8 cellular contexts compared by ENCODE assay signal in the genomic region with DNA sequence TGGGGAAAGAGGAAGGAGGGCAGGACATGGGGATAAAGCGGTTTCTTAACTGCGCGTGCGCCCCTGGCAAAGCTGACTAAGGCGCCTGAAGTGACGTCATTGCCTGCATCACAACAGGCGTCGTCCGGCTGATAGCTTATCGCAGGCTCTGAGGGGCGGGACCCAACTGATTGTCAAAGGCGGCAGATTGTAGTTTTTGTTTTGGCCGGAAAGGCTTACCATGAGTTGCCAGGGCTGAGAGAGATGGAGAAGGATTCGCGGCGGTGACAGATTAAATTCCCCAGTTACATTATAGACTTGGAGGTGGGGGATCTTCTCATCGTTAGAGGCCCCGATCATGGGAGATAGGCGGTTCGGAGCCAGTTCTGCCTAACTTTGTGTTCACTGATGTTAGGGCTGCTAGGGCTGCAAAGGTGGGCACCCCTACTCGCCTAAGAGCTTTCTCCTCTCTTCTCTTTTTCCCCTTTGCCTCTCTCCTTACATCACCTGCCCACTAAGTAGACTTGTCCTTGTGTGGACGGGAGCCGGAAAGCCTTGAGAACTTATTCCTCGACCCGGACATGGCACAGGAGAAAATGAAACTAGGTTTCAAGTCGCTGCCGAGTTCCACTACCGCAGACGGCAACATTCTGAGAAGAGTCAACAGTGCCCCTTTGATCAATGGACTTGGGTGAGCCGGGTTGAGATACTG. TPM values are rescaled to one million over a fixed set of nuclear protein-coding genes. Genes with fewer than 3 reads are reported as not detected.
DNase-seq lines count a peak whose midpoint lies in the region; ATAC-seq and TF ChIP-seq lines count a peak whose summit lies in the region.

No MANE protein-coding gene starts in this region.

- peak overlapping the region; percentile 78 for H3K4me2 ChIP-seq in DOHH2 (ENCODE audit: low read length)
- H3K4me2 ChIP-seq in GM23248 (ENCODE audit: unreplicated experiment): peak overlapping the region; percentile 88
- H3K4me2 ChIP-seq in Karpas-422 (ENCODE audit: low read depth, low read length, poor library complexity, severe bottlenecking): peak overlapping the region; percentile 75

- H3K27me3 ChIP-seq in DOHH2 (ENCODE audit: control insufficient read depth, low read length): no peaks in the 10 kb centered on the region
- no peaks in the 10 kb centered on the region for H3K27me3 ChIP-seq in GM23248 (replicated peaks; ENCODE audit: insufficient read depth)
- H3K27me3 ChIP-seq in Karpas-422 (ENCODE audit: low read length): no peaks in the 10 kb centered on the region

- H4K20me1 ChIP-seq in DOHH2 (ENCODE audit: control insufficient read depth, insufficient read depth, low read depth, low read length): no peaks in the 10 kb centered on the region
- no peaks in the 10 kb centered on the region for H4K20me1 ChIP-seq in GM23248 (ENCODE audit: insufficient read depth)
- H4K20me1 ChIP-seq in Karpas-422 (ENCODE audit: insufficient read depth, low read depth, low read length): no peaks in the 10 kb centered on the region

- peak overlapping the region; percentile 100 for H3K27ac Mint-ChIP-seq in activated T-helper 1 cell treated with anti-CD3 and anti-CD28 coated beads, Interleukin-12 subunit alpha, Interleukin-12 subunit beta, Interleukin-2, Interleukin-4 antibody, amounts not matched to agents 30 ng/mL and 10 ng/mL and 1 ng/mL, durations not matched to agents 14 hours and 24 hours and 36 hours
- peak overlapping the region; percentile 90 to 99 (median 98) for H3K27ac Mint-ChIP-seq in naive B cell
- H3K27ac Mint-ChIP-seq in stimulated activated effector memory CD8-positive, alpha-beta T cell treated with anti-CD3 and anti-CD28 coated beads, Interleukin-12 subunit alpha, Interleukin-12 subunit beta, amount 100 ng/mL, for 72 hours: peak overlapping the region; percentile 95

- H3K4me1 ChIP-seq in DOHH2 (ENCODE audit: control insufficient read depth, low read length) (peaks cover 23% of the 10 kb centered on the region), GM23248 (ENCODE audit: insufficient read depth) (no peaks in the 10 kb centered on the region), Karpas-422 (ENCODE audit: low read length) (peaks cover 26% of the 10 kb centered on the region)

- H3K36me3 Mint-ChIP-seq in activated T-helper 1 cell treated with anti-CD3 and anti-CD28 coated beads, Interleukin-12 subunit alpha, Interleukin-12 subunit beta, Interleukin-2, Interleukin-4 antibody, amounts not matched to agents 30 ng/mL and 10 ng/mL and 1 ng/mL, durations not matched to agents 14 hours and 24 hours and 36 hours (ENCODE audit: low read depth): peaks cover 2% of the 10 kb centered on the region
- H3K36me3 Mint-ChIP-seq in naive B cell: no peaks in the 10 kb centered on the region
- peaks cover 12% of the 10 kb centered on the region for H3K36me3 Mint-ChIP-seq in stimulated activated effector memory CD8-positive, alpha-beta T cell treated with anti-CD3 and anti-CD28 coated beads, Interleukin-12 subunit alpha, Interleukin-12 subunit beta, amount 100 ng/mL, for 72 hours

- WGBS in GM23248 (ENCODE audit: low coverage in 1 of 2, low lambda C conversion rate in 2 of 2, missing lambda C conversion rate in 2 of 2), 2 experiments: 1% methylated on average over 20 to 25 of the region's 30 CpGs

- H3K79me2 ChIP-seq in DOHH2 (ENCODE audit: control insufficient read depth, low read length) (no peaks in the 10 kb centered on the region), GM23248 (ENCODE audit: insufficient read depth) (no peaks in the 10 kb centered on the region), Karpas-422 (ENCODE audit: low read length) (no peaks in the 10 kb centered on the region)

- H3K9me2 ChIP-seq in DOHH2 (replicated peaks; ENCODE audit: control insufficient read depth, low read length) (no peaks in the 10 kb centered on the region), GM23248 (ENCODE audit: insufficient read depth) (no peaks in the 10 kb centered on the region), Karpas-422 (replicated peaks; ENCODE audit: insufficient read depth, low read length) (no peaks in the 10 kb centered on the region)

- no peaks in the 10 kb centered on the region for H3K27me3 Mint-ChIP-seq in activated T-helper 1 cell treated with anti-CD3 and anti-CD28 coated beads, Interleukin-12 subunit alpha, Interleukin-12 subunit beta, Interleukin-2, Interleukin-4 antibody, amounts not matched to agents 30 ng/mL and 10 ng/mL and 1 ng/mL, durations not matched to agents 14 hours and 24 hours and 36 hours (ENCODE audit: insufficient read depth)
- no peaks in the 10 kb centered on the region for H3K27me3 Mint-ChIP-seq in naive B cell

- peak; percentile 92 to 94 for ATAC-seq in naive B cell (ENCODE audit: low read depth in 2 of 2)
- peak; percentile 96 for ATAC-seq in stimulated activated effector memory CD8-positive, alpha-beta T cell treated with anti-CD3 and anti-CD28 coated beads, Interleukin-12 subunit alpha, Interleukin-12 subunit beta, amount 100 ng/mL, for 72 hours

- peak overlapping the region; percentile 96 for H3K4me3 Mint-ChIP-seq in activated T-helper 1 cell treated with anti-CD3 and anti-CD28 coated beads, Interleukin-12 subunit alpha, Interleukin-12 subunit beta, Interleukin-2, Interleukin-4 antibody, amounts not matched to agents 30 ng/mL and 10 ng/mL and 1 ng/mL, durations not matched to agents 14 hours and 24 hours and 36 hours
- H3K4me3 Mint-ChIP-seq in naive B cell: peak overlapping the region; percentile 86 to 98 (median 94)
- peak overlapping the region; percentile 80 for H3K4me3 Mint-ChIP-seq in stimulated activated effector memory CD8-positive, alpha-beta T cell treated with anti-CD3 and anti-CD28 coated beads, Interleukin-12 subunit alpha, Interleukin-12 subunit beta, amount 100 ng/mL, for 72 hours

- no peaks in the 10 kb centered on the region for H3K36me3 ChIP-seq in DOHH2 (ENCODE audit: control insufficient read depth, low read length)
- H3K36me3 ChIP-seq in GM23248 (ENCODE audit: low read depth): no peaks in the 10 kb centered on the region
- H3K36me3 ChIP-seq in Karpas-422 (ENCODE audit: insufficient read depth, low read length): no peaks in the 10 kb centered on the region

- no peaks in the 10 kb centered on the region for H3K9me3 Mint-ChIP-seq in activated T-helper 1 cell treated with anti-CD3 and anti-CD28 coated beads, Interleukin-12 subunit alpha, Interleukin-12 subunit beta, Interleukin-2, Interleukin-4 antibody, amounts not matched to agents 30 ng/mL and 10 ng/mL and 1 ng/mL, durations not matched to agents 14 hours and 24 hours and 36 hours
- no peaks in the 10 kb centered on the region for H3K9me3 Mint-ChIP-seq in naive B cell
- no peaks in the 10 kb centered on the region for H3K9me3 Mint-ChIP-seq in stimulated activated effector memory CD8-positive, alpha-beta T cell treated with anti-CD3 and anti-CD28 coated beads, Interleukin-12 subunit alpha, Interleukin-12 subunit beta, amount 100 ng/mL, for 72 hours

- in situ Hi-C loops in GM23248 (cut with MboI): no loop called here

- H3K27ac ChIP-seq in DOHH2 (ENCODE audit: low read depth, low read length) (no peak overlapping the region), GM23248 (peak overlapping the region; percentile 64), Karpas-422 (ENCODE audit: low read length) (no peak overlapping the region)

- intact Hi-C loops in activated T-helper 1 cell treated with anti-CD3 and anti-CD28 coated beads, Interleukin-12 subunit alpha, Interleukin-12 subunit beta, Interleukin-2, Interleukin-4 antibody, amounts not matched to agents 30 ng/mL and 10 ng/mL and 1 ng/mL, durations not matched to agents 14 hours and 24 hours and 36 hours (cut with micrococcal nuclease): loop anchor here (2.0 to 5.0 kb wide), 2 partner anchors 245 to 432 kb away; partner anchors contain the start of gene RTL8A

- H3K9ac ChIP-seq in GM23248 (peak overlapping the region; percentile 82), Karpas-422 (ENCODE audit: low read length) (peak overlapping the region; percentile 73)

- peak overlapping the region; percentile 80 for H3K4me3 ChIP-seq in DOHH2 (ENCODE audit: low read length)
- peak overlapping the region; percentile 89 for H3K4me3 ChIP-seq in GM23248
- peak overlapping the region; percentile 77 for H3K4me3 ChIP-seq in Karpas-422 (ENCODE audit: low read length)

- peak; percentile 91 for DNase-seq in GM23248
- peak; percentile 95 for DNase-seq in Karpas-422
- DNase-seq in RKO (ENCODE audit: low spot score): peak; percentile 90
- peak; percentile 83 for DNase-seq in activated T-helper 1 cell treated with anti-CD3 and anti-CD28 coated beads, Interleukin-12 subunit alpha, Interleukin-12 subunit beta, Interleukin-2, Interleukin-4 antibody, amounts not matched to agents 30 ng/mL and 10 ng/mL and 1 ng/mL, durations not matched to agents 14 hours and 24 hours and 36 hours (ENCODE audit: low spot score)
- DNase-seq in fibroblast of gingiva (ENCODE audit: low read depth): peak; percentile 87
- peak; percentile 80 for DNase-seq in naive B cell
- peak; percentile 55 to 85 for DNase-seq in stimulated activated effector memory CD8-positive, alpha-beta T cell treated with anti-CD3 and anti-CD28 coated beads, Interleukin-12 subunit alpha, Interleukin-12 subunit beta, amount 100 ng/mL, for 72 hours (ENCODE audit: low spot score in 2 of 2)

- H3K9me3 ChIP-seq in DOHH2 (ENCODE audit: control insufficient read depth, insufficient read depth, low read length) (no peaks in the 10 kb centered on the region), GM23248 (ENCODE audit: low read depth) (no peaks in the 10 kb centered on the region), Karpas-422 (ENCODE audit: low read length) (no peaks in the 10 kb centered on the region)

- no peaks in the 10 kb centered on the region for H3F3A ChIP-seq in DOHH2 (ENCODE audit: control insufficient read depth, insufficient read depth)
- H3F3A ChIP-seq in GM23248 (ENCODE audit: insufficient read depth): no peaks in the 10 kb centered on the region

- H2AFZ ChIP-seq in GM23248: peak overlapping the region; percentile 96
- H2AFZ ChIP-seq in Karpas-422 (ENCODE audit: low read length): peak overlapping the region; percentile 23; the same call in 1 of the 2 replicates

- peaks cover 25% of the 10 kb centered on the region for H3K4me1 Mint-ChIP-seq in activated T-helper 1 cell treated with anti-CD3 and anti-CD28 coated beads, Interleukin-12 subunit alpha, Interleukin-12 subunit beta, Interleukin-2, Interleukin-4 antibody, amounts not matched to agents 30 ng/mL and 10 ng/mL and 1 ng/mL, durations not matched to agents 14 hours and 24 hours and 36 hours (ENCODE audit: low read depth)
- H3K4me1 Mint-ChIP-seq in naive B cell: peaks cover 0 to 15% (median 5%) of the 10 kb centered on the region in 3 donors
- peaks cover 11% of the 10 kb centered on the region for H3K4me1 Mint-ChIP-seq in stimulated activated effector memory CD8-positive, alpha-beta T cell treated with anti-CD3 and anti-CD28 coated beads, Interleukin-12 subunit alpha, Interleukin-12 subunit beta, amount 100 ng/mL, for 72 hours

- TF ChIP-seq CTCF in DOHH2 (IDR thresholded peaks at IDR 0.05; ENCODE audit: low read depth, low read length, poor library complexity, severe bottlenecking): no peak

RNA-seq across cellular contexts. Expression of gene PABIR2, which starts 10.2 kb away (rescaled TPM):
- total RNA-seq in GM23248 (2014; rRNA removed; shearing (Covaris generic)): 4.1 and 7.2 TPM in 2 replicates
- polyA plus RNA-seq in GM23248 (2016; fragmentation: Nextera tagmentation; extraction: Ambion mirVana): 3.3 and 3.4 TPM in 2 replicates
- 23.5 and 48.2 TPM in 2 replicates for total RNA-seq in Karpas-422 (2014; rRNA removed; shearing (Covaris generic); ENCODE audit: low replicate concordance)
- 37.7 and 39.3 TPM in 2 replicates for total RNA-seq in activated T-helper 1 cell treated with anti-CD3 and anti-CD28 coated beads, Interleukin-12 subunit alpha, Interleukin-12 subunit beta, Interleukin-2, Interleukin-4 antibody, amounts not matched to agents 30 ng/mL and 10 ng/mL and 1 ng/mL, durations not matched to agents 14 hours and 24 hours and 36 hours
- 10 to 100 TPM in 1 of 6 donors, 1 to 10 TPM in 5; 5.3 to 16.9 (median 6.6) TPM for polyA plus RNA-seq in naive B cell (ENCODE audit: low read depth in 6 of 6)
